Comparison of ENCODE assay signal across 14 cellular contexts in genomic region chr11:3723014-3723708, GRCh38. TPM values are rescaled to one million over a fixed set of nuclear protein-coding genes. Genes with fewer than 3 reads are reported as not detected.
A peak's percentile ranks its signal among the peaks of the same experiment; 100 is the strongest.
DNase-seq lines count a peak whose midpoint lies in the region; ATAC-seq, FAIRE-seq and TF ChIP-seq lines count a peak whose summit lies in the region.
"Had no signal": no experiment of that assay in that cellular context is flagged by ENCODE, and none has a peak within 500 bp of the region (broad histone marks: within the 10 kb centered on the region; RNA-seq: fewer than 3 reads in every experiment).

No MANE protein-coding gene starts in this region.

- intact Hi-C loops in K562 (cut with micrococcal nuclease) = no loop called here
- intact Hi-C loops in adrenal gland (cut with DNase I) = no loop called here

- no peak overlapping the region for H3K4me3 Mint-ChIP-seq in T-helper 2 cell treated with Interferon-gamma antibody and Interleukin-4, amounts not matched to agents 5 μg/mL and 100 μg/mL, for 36 hours
- H3K4me3 Mint-ChIP-seq: CD8-positive, alpha-beta T cell had no signal

- H3K36me3 ChIP-seq in MG63 (peaks cover 42% of the 10 kb centered on the region), K562 (ENCODE audit: control insufficient read depth, insufficient read depth, low read length) (peaks cover 90% of the 10 kb centered on the region), lung (ENCODE audit: control insufficient read depth in 2 of 2, insufficient read depth in 2 of 2, low read length in 2 of 2) (peaks cover 24 to 50% of the 10 kb centered on the region in 2 donors), adrenal gland (replicated peaks in 1 of 2) (peaks cover 0 to 89% of the 10 kb centered on the region in 2 donors)

- no peaks in the 10 kb centered on the region for H3K9me3 Mint-ChIP-seq in T-helper 2 cell treated with Interferon-gamma antibody and Interleukin-4, amounts not matched to agents 5 μg/mL and 100 μg/mL, for 36 hours
- H3K9me3 Mint-ChIP-seq: CD8-positive, alpha-beta T cell had no signal

- WGBS in K562 (ENCODE audit: insufficient coverage, low coverage, missing lambda C conversion rate) = 82% methylated on average over 6 of the region's 6 CpGs
- WGBS in lung, 2 donors = 40 to 72% methylated on average over 6 of the region's 6 CpGs
- 65 to 76% (median 72%) methylated on average over 6 of the region's 6 CpGs for WGBS in adrenal gland, 4 donors

- no peak for TF ChIP-seq RAD21 in K562 (CRISPR knock-in tag; conservative IDR thresholded peaks at IDR 0.05 in 1 of 2, IDR thresholded peaks at IDR 0.05 in 1 of 2)

- H3K4me1 Mint-ChIP-seq in T-helper 2 cell treated with Interferon-gamma antibody and Interleukin-4, amounts not matched to agents 5 μg/mL and 100 μg/mL, for 36 hours (ENCODE audit: low read depth) = no peaks in the 10 kb centered on the region

- no peak overlapping the region for H3K4me2 ChIP-seq in K562 (ENCODE audit: insufficient read depth, low read length)

- H4K20me1 ChIP-seq in K562 (replicated peaks; ENCODE audit: control insufficient read depth, insufficient read depth, low read length) = no peaks in the 10 kb centered on the region

- no peak for TF ChIP-seq EP300 in K562 (IDR thresholded peaks at IDR 0.05; ENCODE audit: low read length)

- no peaks in the 10 kb centered on the region for H3K27me3 Mint-ChIP-seq in T-helper 2 cell treated with Interferon-gamma antibody and Interleukin-4, amounts not matched to agents 5 μg/mL and 100 μg/mL, for 36 hours (ENCODE audit: low read depth)

- no peak overlapping the region for H2AFZ ChIP-seq in K562 (ENCODE audit: low read depth, low read length)

- DNase-seq in AG08396 (ENCODE audit: low spot score) (peak; percentile 75), MG63 (peak; percentile 51), K562 (ENCODE audit: extremely low read depth in 1 of 4, low spot score in 3 of 4) (no peak), lung (ENCODE audit: low spot score) (no peak), adrenal gland (no peak), NCI-H1436 treated with DMSO at 0.1 percent for 48 hours (lab: John Stamatoyannopoulos, UW) (no peak)
- DNase-seq in T-helper 2 cell treated with Interferon-gamma antibody and Interleukin-4, amounts not matched to agents 5 μg/mL and 100 μg/mL, for 36 hours (ENCODE audit: low spot score) = no peak
- DNase-seq in stimulated activated CD4-positive, alpha-beta T cell treated with anti-CD3 and anti-CD28 coated beads, Interleukin-15, amount 100 ng/mL, for 24 hours = no peak
- DNase-seq: activated CD4-positive, alpha-beta T cell treated with anti-CD3 and anti-CD28 coated beads for 4 hours; CD8-positive, alpha-beta T cell; posterior cingulate gyrus; stimulated activated naive CD4-positive, alpha-beta T cell treated with Interleukin-2 at 50 U/mL for 16 hours had no signal

- peaks cover 69% of the 10 kb centered on the region for H3K36me3 Mint-ChIP-seq in T-helper 2 cell treated with Interferon-gamma antibody and Interleukin-4, amounts not matched to agents 5 μg/mL and 100 μg/mL, for 36 hours (ENCODE audit: low read depth)

- POLR2A ChIA-PET in K562 (lab: Yijun Ruan, JAX) = no interaction called here

- H3K9ac ChIP-seq in K562 (ENCODE audit: insufficient read depth in 1 of 2, low read depth in 2 of 2, low read length in 2 of 2) = no peak overlapping the region

- H3K9me3 ChIP-seq in MG63 = no peaks in the 10 kb centered on the region
- no peaks in the 10 kb centered on the region for H3K9me3 ChIP-seq in K562 (replicated peaks; ENCODE audit: control insufficient read depth, insufficient read depth, low read depth, low read length)
- peaks cover 0 to 1% of the 10 kb centered on the region in 2 donors for H3K9me3 ChIP-seq in lung (ENCODE audit: control insufficient read depth in 2 of 2, insufficient read depth in 1 of 2, low read length in 1 of 2)
- no peaks in the 10 kb centered on the region for H3K9me3 ChIP-seq in adrenal gland (replicated peaks in 1 of 3)

- TF ChIP-seq CTCF in K562 (IDR thresholded peaks at IDR 0.05 in 2 of 3, conservative IDR thresholded peaks at IDR 0.05 in 1 of 3; ENCODE audit: insufficient read depth in 2 of 3, low read depth in 1 of 3, low read length in 3 of 3) (no peak), lung (IDR thresholded peaks at IDR 0.05; ENCODE audit: control extremely low read depth, extremely low read depth) (no peak), adrenal gland (IDR thresholded peaks at IDR 0.05) (no peak)

- H3K27ac ChIP-seq in K562 (ENCODE audit: extremely low read depth, low read depth, low read length) (no peak overlapping the region), lung (ENCODE audit: low read depth in 1 of 2, low read length in 1 of 2) (no peak overlapping the region), adrenal gland (no peak overlapping the region)
- H3K27ac ChIP-seq: cardiac muscle cell had no signal

- TF ChIP-seq POLR2A in K562 (conservative IDR thresholded peaks at IDR 0.05) (no peak), adrenal gland (IDR thresholded peaks at IDR 0.05) (no peak)

- no peak overlapping the region for H3K27ac Mint-ChIP-seq in T-helper 2 cell treated with Interferon-gamma antibody and Interleukin-4, amounts not matched to agents 5 μg/mL and 100 μg/mL, for 36 hours
- H3K27ac Mint-ChIP-seq: CD8-positive, alpha-beta T cell had no signal

- H3K79me2 ChIP-seq in K562 (ENCODE audit: control insufficient read depth, insufficient read depth, low read length) = no peaks in the 10 kb centered on the region

- H3K4me1 ChIP-seq in K562 (replicated peaks in 1 of 2; ENCODE audit: control insufficient read depth in 2 of 2, insufficient read depth in 2 of 2, low read length in 2 of 2) (no peaks in the 10 kb centered on the region), lung (ENCODE audit: control insufficient read depth in 2 of 2, insufficient read depth in 2 of 2, low read length in 2 of 2) (no peaks in the 10 kb centered on the region), adrenal gland (replicated peaks in 1 of 2) (no peaks in the 10 kb centered on the region)

- FAIRE-seq in K562 (lab: Jason Lieb, UNC) = no peak
- FAIRE-seq: GM18507 had no signal

- CTCF ChIA-PET in K562 (lab: Yijun Ruan, JAX; ENCODE audit: low intra/inter-chr PET ratio) = no interaction called here

- no peaks in the 10 kb centered on the region for H3K9me1 ChIP-seq in K562 (ENCODE audit: control insufficient read depth, insufficient read depth, low read length)

- ATAC-seq in K562 (no peak), lung (ENCODE audit: insufficient read depth, low FRiP score) (peak; percentile 34)
- ATAC-seq: CD8-positive, alpha-beta T cell had no signal

- no TSS peak for BruUV-seq in K562 (replicated peaks; lab: Mats Ljungman, UMichigan)

- in situ Hi-C loops in K562 (cut with MboI) = no loop called here

- no peaks in the 10 kb centered on the region for H3K27me3 ChIP-seq in MG63
- no peaks in the 10 kb centered on the region for H3K27me3 ChIP-seq in K562 (ENCODE audit: control insufficient read depth in 2 of 2, insufficient read depth in 2 of 2, low read length in 2 of 2)
- H3K27me3 ChIP-seq in lung (ENCODE audit: control insufficient read depth, insufficient read depth) = no peaks in the 10 kb centered on the region
- no peaks in the 10 kb centered on the region for H3K27me3 ChIP-seq in adrenal gland
- H3K27me3 ChIP-seq: cardiac muscle cell had no signal

- H3K4me3 ChIP-seq in MG63 (no peak overlapping the region), K562 (no peak overlapping the region), lung (no peak overlapping the region), adrenal gland (no peak overlapping the region)
- H3K4me3 ChIP-seq: cardiac muscle cell had no signal

TF ChIP-seq in K562, 482 proteins besides CTCF, POLR2A, EP300 and RAD21:
- TF ChIP-seq ATF3 (IDR thresholded peaks at IDR 0.05) (peak; percentile 24; the same call in 1 of the 2 replicates), ATF3 (CRISPR knock-in tag; conservative IDR thresholded peaks at IDR 0.05) (no peak), XRCC3 (IDR thresholded peaks at IDR 0.05) (no peak), HNRNPK (IDR thresholded peaks at IDR 0.05; ENCODE audit: low read depth, low read length, poor library complexity, severe bottlenecking) (no peak)

RNA-seq across cellular contexts. Expression of gene CHRNA10, which starts 52.0 kb away (rescaled TPM):
- total RNA-seq in MG63 (2014; rRNA removed; shearing (Covaris generic); ENCODE audit: low replicate concordance) = 0.72 TPM in 1 of 2 replicates, not detected in the other
- 4.6 and 11.8 TPM in 2 replicates for total RNA-seq in K562 (2011; cell fraction: chromatin; rRNA removed; ENCODE audit: low replicate concordance)
- total RNA-seq in K562 (2011; cell fraction: nucleolus; rRNA removed) = 5.3 and 6.8 TPM in 2 replicates
- 6.5 and 9.2 TPM in 2 replicates for total RNA-seq in K562 (2011; cell fraction: nucleoplasm; rRNA removed)
- total RNA-seq in K562 (2014; rRNA removed) (0.82 and 0.90 TPM in 2 replicates), K562 (2014; rRNA removed; fragmentation: Illumina TruSeq; extraction: Trizol) (0.65 and 0.67 TPM in 2 replicates), K562 (2015; rRNA removed; fragmentation: Illumina TruSeq; extraction: Trizol) (1.8 and 1.9 TPM in 2 replicates), K562 (2021) (1.4 and 1.5 TPM in 2 replicates), lung (1 to 10 TPM in 1 of 2 donors, under 1 TPM in 1; 0.71 to 2.9 TPM), adrenal gland (1 to 10 TPM in 1 of 8 donors, under 1 TPM in 5, not detected in 2; 0.46 to 1.0 (median 0.76) TPM)
- polyA plus RNA-seq in K562 (2011; rRNA removed) (0.81 and 1.3 TPM in 2 replicates), K562 (2014; fragmentation: Illumina TruSeq; extraction: Trizol) (0.67 and 0.79 TPM in 2 replicates), K562 (2014; fragmentation: Nextera tagmentation; extraction: Ambion mirVana) (under 1 TPM; 0.35 to 0.42 TPM), K562 (2014; rRNA removed) (1.7 and 2.3 TPM in 2 replicates), lung (1 to 10 TPM; 1.5 to 1.6 TPM), adrenal gland (1 to 10 TPM in 2 of 3 donors, under 1 TPM in 1; 0.13 to 3.0 (median 2.2) TPM)
- 1.1 TPM in 2 replicates for polyA plus RNA-seq in K562 (2011; cell fraction: cytosol; rRNA removed)
- polyA plus RNA-seq in K562 (2011; cell fraction: nucleus; rRNA removed) = 4.6 and 8.1 TPM in 2 replicates
- 0.70 and 1.3 TPM in 2 replicates for polyA plus RNA-seq in K562 (2012)
- polyA minus RNA-seq in K562 (2011; rRNA and poly(A)+ RNA removed) = 0.63 and 0.90 TPM in 2 replicates
- polyA minus RNA-seq in K562 (2011; cell fraction: cytosol; rRNA and poly(A)+ RNA removed) = not detected in 2 replicates
- 2.2 and 3.6 TPM in 2 replicates for polyA minus RNA-seq in K562 (2011; cell fraction: nucleus; rRNA and poly(A)+ RNA removed)
- polyA plus RNA-seq: cardiac muscle cell had no signal

Comparison
In these comparisons a context has a peak if more than half of its experiments do, and no peak if none do; other contexts are left out.
1. DNase-seq: peak in AG08396 (single experiment) and MG63 (single experiment); none in K562 (0 of 4), lung (single experiment), T-helper 2 cell treated with Interferon-gamma antibody and Interleukin-4, amounts not matched to agents 5 μg/mL and 100 μg/mL, for 36 hours (single experiment), adrenal gland (0 of 7), NCI-H1436 treated with DMSO at 0.1 percent for 48 hours (single experiment) and stimulated activated CD4-positive, alpha-beta T cell treated with anti-CD3 and anti-CD28 coated beads, Interleukin-15, amount 100 ng/mL, for 24 hours (single experiment).